ENCODE assay signal across 10 cellular contexts in genomic region chr4:41160010-41160789, GRCh38.
A peak's percentile ranks its signal among the peaks of the same experiment; 100 is the strongest.
DNase-seq lines count a peak whose midpoint lies in the region; ATAC-seq and TF ChIP-seq lines count a peak whose summit lies in the region.
"Had no signal": no experiment of that assay in that cellular context is flagged by ENCODE, and none has a peak within 500 bp of the region (broad histone marks: within the 10 kb centered on the region; RNA-seq: fewer than 3 reads in every experiment).

No MANE protein-coding gene starts in this region.

- no peak for TF ChIP-seq CTCF in astrocyte of the spinal cord (IDR thresholded peaks at IDR 0.05; ENCODE audit: low read depth, low read length)

- ATAC-seq in HG03025 (IDR thresholded peaks at IDR 0.05; ENCODE audit: low FRiP score, unreplicated experiment): no peak

- no peak overlapping the region for H3K4me3 ChIP-seq in astrocyte of the spinal cord (ENCODE audit: low read depth, low read length)
- H3K4me3 ChIP-seq: dorsolateral prefrontal cortex had no signal

- peak; percentile 34 for DNase-seq in 8988T
- DNase-seq in HS-5 (ENCODE audit: low read depth): peak; percentile 81
- peak; percentile 90 for DNase-seq in astrocyte of the spinal cord (ENCODE audit: low read depth, low spot score)
- peak; percentile 44 for DNase-seq in kidney glomerular epithelial cell (lab: John Stamatoyannopoulos, UW)
- DNase-seq in ecto neural progenitor cell (ENCODE audit: low spot score): no peak
- DNase-seq in NCI-H146 (lab: John Stamatoyannopoulos, UW): no peak
- no peak for DNase-seq in COR-L47 (lab: John Stamatoyannopoulos, UW)
- DNase-seq: dorsolateral prefrontal cortex, right cardiac atrium had no signal

- in situ Hi-C loops in astrocyte of the spinal cord (cut with HindIII; ENCODE audit: low sequenced_read_pairs): no loop called here

Comparison
In these comparisons a context has a peak if more than half of its experiments do, and no peak if none do; other contexts are left out.
1. DNase-seq: peak in 8988T (single experiment), HS-5 (single experiment), astrocyte of the spinal cord (single experiment) and kidney glomerular epithelial cell (single experiment); none in ecto neural progenitor cell (single experiment), NCI-H146 (single experiment) and COR-L47 (single experiment).